In genomic region chr2:61970807-61971556, GRCh38 we compare ENCODE assay signal across 14 cellular contexts.
A peak's percentile ranks its signal among the peaks of the same experiment; 100 is the strongest.
DNase-seq lines count a peak whose midpoint lies in the region; ATAC-seq and TF ChIP-seq lines count a peak whose summit lies in the region.
"Had no signal": no experiment of that assay in that cellular context is flagged by ENCODE, and none has a peak within 500 bp of the region (broad histone marks: within the 10 kb centered on the region; RNA-seq: fewer than 3 reads in every experiment).

No MANE protein-coding gene starts in this region.

- peak overlapping the region; percentile 52 for H3K4me3 Mint-ChIP-seq in endodermal cell
- no peak overlapping the region for H3K4me3 Mint-ChIP-seq in activated T-helper 1 cell treated with anti-CD3 and anti-CD28 coated beads, Interleukin-12 subunit alpha, Interleukin-12 subunit beta, Interleukin-2, Interleukin-4 antibody, amounts not matched to agents 30 ng/mL and 10 ng/mL and 1 ng/mL, durations not matched to agents 14 hours and 24 hours and 36 hours
- H3K4me3 Mint-ChIP-seq: natural killer cell treated with Interleukin-12 subunit alpha and Interleukin-12 subunit beta and Interleukin-15 and Interleukin-18, amount 100 ng/mL, for 72 hours had no signal

- H3K27ac Mint-ChIP-seq in endodermal cell: peak overlapping the region; percentile 68
- H3K27ac Mint-ChIP-seq in activated T-helper 1 cell treated with anti-CD3 and anti-CD28 coated beads, Interleukin-12 subunit alpha, Interleukin-12 subunit beta, Interleukin-2, Interleukin-4 antibody, amounts not matched to agents 30 ng/mL and 10 ng/mL and 1 ng/mL, durations not matched to agents 14 hours and 24 hours and 36 hours: no peak overlapping the region
- H3K27ac Mint-ChIP-seq: natural killer cell treated with Interleukin-12 subunit alpha and Interleukin-12 subunit beta and Interleukin-15 and Interleukin-18, amount 100 ng/mL, for 72 hours had no signal

- peak; percentile 53 for ATAC-seq in left lung
- ATAC-seq: activated naive CD4-positive, alpha-beta T cell treated with anti-CD3 and anti-CD28 coated beads, Interleukin-2, amount 50 U/mL, for 72 hours; left colon; natural killer cell treated with Interleukin-12 subunit alpha and Interleukin-12 subunit beta and Interleukin-15 and Interleukin-18, amount 100 ng/mL, for 72 hours had no signal

- H3K9ac ChIP-seq in endodermal cell (ENCODE audit: extremely low read depth, low read length, poor library complexity, severe bottlenecking): no peak overlapping the region

- TF ChIP-seq CTCF in cardiac muscle cell (IDR thresholded peaks at IDR 0.05; ENCODE audit: low read depth, low read length) (no peak), endodermal cell (conservative IDR thresholded peaks at IDR 0.05) (peak; percentile 70), left lung (IDR thresholded peaks at IDR 0.05) (no peak)

- H3K4me3 ChIP-seq in cardiac muscle cell: peak overlapping the region; percentile 3
- no peak overlapping the region for H3K4me3 ChIP-seq in endodermal cell (ENCODE audit: low read length)
- no peak overlapping the region for H3K4me3 ChIP-seq in left lung
- H3K4me3 ChIP-seq: colonic mucosa had no signal

- peak overlapping the region; percentile 94 for H3K27ac ChIP-seq in cardiac muscle cell
- no peak overlapping the region for H3K27ac ChIP-seq in endodermal cell (ENCODE audit: low read depth, low read length)
- no peak overlapping the region for H3K27ac ChIP-seq in left lung
- H3K27ac ChIP-seq: colonic mucosa had no signal

- H3K4me1 ChIP-seq in cardiac muscle cell (ENCODE audit: low read depth) (peaks cover 14% of the 10 kb centered on the region), endodermal cell (ENCODE audit: control insufficient read depth, insufficient read depth, low read length) (peaks cover 3% of the 10 kb centered on the region), left lung (no peaks in the 10 kb centered on the region)
- H3K4me1 ChIP-seq: colonic mucosa had no signal

- H3K9me3 Mint-ChIP-seq in endodermal cell: no peaks in the 10 kb centered on the region
- no peaks in the 10 kb centered on the region for H3K9me3 Mint-ChIP-seq in activated T-helper 1 cell treated with anti-CD3 and anti-CD28 coated beads, Interleukin-12 subunit alpha, Interleukin-12 subunit beta, Interleukin-2, Interleukin-4 antibody, amounts not matched to agents 30 ng/mL and 10 ng/mL and 1 ng/mL, durations not matched to agents 14 hours and 24 hours and 36 hours
- H3K9me3 Mint-ChIP-seq: natural killer cell treated with Interleukin-12 subunit alpha and Interleukin-12 subunit beta and Interleukin-15 and Interleukin-18, amount 100 ng/mL, for 72 hours had no signal

- WGBS in endodermal cell (ENCODE audit: insufficient coverage in 1 of 2, insufficient read length in 1 of 2), 2 experiments: 77 to 91% methylated on average over 4 to 14 of the region's 14 CpGs

- H3K27me3 ChIP-seq in cardiac muscle cell: no peaks in the 10 kb centered on the region
- no peaks in the 10 kb centered on the region for H3K27me3 ChIP-seq in endodermal cell (ENCODE audit: control insufficient read depth, insufficient read depth, low read length, poor library complexity, severe bottlenecking)
- H3K27me3 ChIP-seq in left lung: no peaks in the 10 kb centered on the region
- H3K27me3 ChIP-seq: colonic mucosa had no signal

- H3K9me3 ChIP-seq in cardiac muscle cell (ENCODE audit: low read depth) (no peaks in the 10 kb centered on the region), endodermal cell (ENCODE audit: control insufficient read depth, low read length) (no peaks in the 10 kb centered on the region), left lung (no peaks in the 10 kb centered on the region)
- H3K9me3 ChIP-seq: colonic mucosa had no signal

- intact Hi-C loops in cardiac septum (cut with DNase I) (no loop called here), left lung (cut with DNase I) (no loop called here)
- intact Hi-C loops in activated T-helper 1 cell treated with anti-CD3 and anti-CD28 coated beads, Interleukin-12 subunit alpha, Interleukin-12 subunit beta, Interleukin-2, Interleukin-4 antibody, amounts not matched to agents 30 ng/mL and 10 ng/mL and 1 ng/mL, durations not matched to agents 14 hours and 24 hours and 36 hours (cut with micrococcal nuclease): no loop called here

- DNase-seq in cardiac muscle cell (ENCODE audit: low read depth in 1 of 2, low spot score in 1 of 2) (peak; percentile 17 to 62), cardiac septum (ENCODE audit: low spot score) (no peak), endodermal cell (peak; percentile 75), left lung (no peak), DMS53 treated with DMSO at 0.1 percent for 48 hours (lab: John Stamatoyannopoulos, UW; ENCODE audit: unreplicated experiment) (no peak), NCI-H2107 treated with DMSO at 0.1 percent for 48 hours (lab: John Stamatoyannopoulos, UW; ENCODE audit: unreplicated experiment) (no peak)
- DNase-seq in activated CD4-positive, alpha-beta T cell treated with anti-CD3 and anti-CD28 coated beads for 4 hours: no peak
- no peak for DNase-seq in activated T-helper 1 cell treated with anti-CD3 and anti-CD28 coated beads, Interleukin-12 subunit alpha, Interleukin-12 subunit beta, Interleukin-2, Interleukin-4 antibody, amounts not matched to agents 30 ng/mL and 10 ng/mL and 1 ng/mL, durations not matched to agents 14 hours and 24 hours and 36 hours (ENCODE audit: low spot score)
- DNase-seq: colonic mucosa, left colon, NCI-H1436 treated with DMSO at 0.1 percent for 48 hours, small intestine had no signal

- H3K36me3 Mint-ChIP-seq in endodermal cell (ENCODE audit: low read depth): no peaks in the 10 kb centered on the region
- H3K36me3 Mint-ChIP-seq in activated T-helper 1 cell treated with anti-CD3 and anti-CD28 coated beads, Interleukin-12 subunit alpha, Interleukin-12 subunit beta, Interleukin-2, Interleukin-4 antibody, amounts not matched to agents 30 ng/mL and 10 ng/mL and 1 ng/mL, durations not matched to agents 14 hours and 24 hours and 36 hours (ENCODE audit: low read depth): no peaks in the 10 kb centered on the region
- H3K36me3 Mint-ChIP-seq: activated naive CD4-positive, alpha-beta T cell treated with anti-CD3 and anti-CD28 coated beads, Interleukin-2, amount 50 U/mL, for 72 hours; natural killer cell treated with Interleukin-12 subunit alpha and Interleukin-12 subunit beta and Interleukin-15 and Interleukin-18, amount 100 ng/mL, for 72 hours had no signal

- H3K4me1 Mint-ChIP-seq in endodermal cell: peaks cover 14% of the 10 kb centered on the region
- H3K4me1 Mint-ChIP-seq in activated T-helper 1 cell treated with anti-CD3 and anti-CD28 coated beads, Interleukin-12 subunit alpha, Interleukin-12 subunit beta, Interleukin-2, Interleukin-4 antibody, amounts not matched to agents 30 ng/mL and 10 ng/mL and 1 ng/mL, durations not matched to agents 14 hours and 24 hours and 36 hours (ENCODE audit: low read depth): no peaks in the 10 kb centered on the region

- H3K36me3 ChIP-seq in cardiac muscle cell (no peaks in the 10 kb centered on the region), endodermal cell (ENCODE audit: control insufficient read depth, insufficient read depth, low read length) (no peaks in the 10 kb centered on the region), left lung (no peaks in the 10 kb centered on the region)
- H3K36me3 ChIP-seq: colonic mucosa had no signal

- H3K27me3 Mint-ChIP-seq in endodermal cell (ENCODE audit: insufficient read depth): no peaks in the 10 kb centered on the region
- no peaks in the 10 kb centered on the region for H3K27me3 Mint-ChIP-seq in activated T-helper 1 cell treated with anti-CD3 and anti-CD28 coated beads, Interleukin-12 subunit alpha, Interleukin-12 subunit beta, Interleukin-2, Interleukin-4 antibody, amounts not matched to agents 30 ng/mL and 10 ng/mL and 1 ng/mL, durations not matched to agents 14 hours and 24 hours and 36 hours (ENCODE audit: insufficient read depth)
- H3K27me3 Mint-ChIP-seq: natural killer cell treated with Interleukin-12 subunit alpha and Interleukin-12 subunit beta and Interleukin-15 and Interleukin-18, amount 100 ng/mL, for 72 hours had no signal

Comparison
In these comparisons a context has a peak if more than half of its experiments do, and no peak if none do; other contexts are left out.
1. DNase-seq: peak in cardiac muscle cell (2 of 2) and endodermal cell (single experiment); none in cardiac septum (single experiment), left lung (0 of 2), activated CD4-positive, alpha-beta T cell treated with anti-CD3 and anti-CD28 coated beads for 4 hours (0 of 2), activated T-helper 1 cell treated with anti-CD3 and anti-CD28 coated beads, Interleukin-12 subunit alpha, Interleukin-12 subunit beta, Interleukin-2, Interleukin-4 antibody, amounts not matched to agents 30 ng/mL and 10 ng/mL and 1 ng/mL, durations not matched to agents 14 hours and 24 hours and 36 hours (single experiment), DMS53 treated with DMSO at 0.1 percent for 48 hours (single experiment) and NCI-H2107 treated with DMSO at 0.1 percent for 48 hours (single experiment).